17 cellular contexts compared by ENCODE assay signal in the genomic region with DNA sequence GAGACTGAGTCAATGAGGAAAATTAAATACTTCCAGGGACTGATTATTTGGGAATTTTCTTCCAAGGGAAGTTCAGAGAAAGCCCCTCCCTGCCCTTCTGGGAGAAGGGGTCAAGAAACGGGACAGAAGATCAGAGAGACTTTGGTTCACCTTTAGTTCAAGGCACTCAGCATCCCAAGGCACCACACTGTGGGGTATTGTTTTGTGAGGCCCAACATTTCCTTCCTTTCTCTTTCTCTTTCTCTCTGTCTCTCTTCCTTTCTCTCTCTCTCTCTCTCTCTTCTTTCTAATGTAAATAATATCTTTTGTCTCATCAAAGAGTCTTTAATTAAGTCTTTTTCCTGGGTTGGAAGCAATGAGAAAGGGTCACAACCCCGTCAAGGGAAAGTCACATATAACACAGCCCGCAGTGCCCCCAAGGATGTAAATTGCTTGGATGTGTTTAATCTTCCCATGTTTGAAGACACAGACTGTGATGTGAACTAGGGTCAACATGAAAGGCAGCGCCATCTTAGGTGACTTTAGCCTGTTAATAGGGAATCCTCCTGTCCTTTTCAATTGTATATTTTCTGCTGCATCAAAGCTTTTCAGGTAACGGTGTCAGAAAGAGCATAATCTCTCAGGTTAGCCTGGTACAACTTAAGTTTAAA.
"Had no signal": no experiment of that assay in that cellular context is flagged by ENCODE, and none has a peak within 500 bp of the region (broad histone marks: within the 10 kb centered on the region; RNA-seq: fewer than 3 reads in every experiment).

No MANE protein-coding gene starts in this region.

- H3K36me3 ChIP-seq: pancreas, thoracic aorta had no signal

- H3K27me3 ChIP-seq: pancreas had no signal

- H3K4me3 Mint-ChIP-seq: activated CD4-positive, alpha-beta memory T cell treated with anti-CD3 and anti-CD28 coated beads for 36 hours; activated CD8-positive, alpha-beta memory T cell treated with anti-CD3 and anti-CD28 coated beads, Interleukin-2, amount 10 ng/mL, durations not matched to agents 7 days and 5 days; activated naive CD4-positive, alpha-beta T cell treated with anti-CD3 and anti-CD28 coated beads, Interleukin-2, amount 10 ng/mL, durations not matched to agents 7 days and 5 days; dendritic cell treated with granulocyte-macrophage colony-stimulating factor and Interleukin-4, amounts not matched to agents 40 ng/mL and 50 ng/mL, for 4 days; effector memory CD8-positive, alpha-beta T cell; stimulated activated effector memory CD8-positive, alpha-beta T cell treated with anti-CD3 and anti-CD28 coated beads, Interleukin-12 subunit alpha, Interleukin-12 subunit beta, amount 100 ng/mL, for 72 hours had no signal

- H3K4me1 Mint-ChIP-seq: activated CD8-positive, alpha-beta memory T cell treated with anti-CD3 and anti-CD28 coated beads, Interleukin-2, amount 10 ng/mL, durations not matched to agents 7 days and 5 days; activated naive CD4-positive, alpha-beta T cell treated with anti-CD3 and anti-CD28 coated beads, Interleukin-2, amount 10 ng/mL, durations not matched to agents 7 days and 5 days; stimulated activated effector memory CD8-positive, alpha-beta T cell treated with anti-CD3 and anti-CD28 coated beads, Interleukin-12 subunit alpha, Interleukin-12 subunit beta, amount 100 ng/mL, for 72 hours had no signal

- H3K27ac Mint-ChIP-seq: activated CD4-positive, alpha-beta memory T cell treated with anti-CD3 and anti-CD28 coated beads for 36 hours; activated CD8-positive, alpha-beta memory T cell treated with anti-CD3 and anti-CD28 coated beads, Interleukin-2, amount 10 ng/mL, durations not matched to agents 7 days and 5 days; activated naive CD4-positive, alpha-beta T cell treated with anti-CD3 and anti-CD28 coated beads, Interleukin-2, amount 10 ng/mL, durations not matched to agents 7 days and 5 days; dendritic cell treated with granulocyte-macrophage colony-stimulating factor and Interleukin-4, amounts not matched to agents 40 ng/mL and 50 ng/mL, for 4 days; effector memory CD8-positive, alpha-beta T cell; stimulated activated effector memory CD8-positive, alpha-beta T cell treated with anti-CD3 and anti-CD28 coated beads, Interleukin-12 subunit alpha, Interleukin-12 subunit beta, amount 100 ng/mL, for 72 hours had no signal

- H3K27me3 Mint-ChIP-seq: activated CD4-positive, alpha-beta memory T cell treated with anti-CD3 and anti-CD28 coated beads for 36 hours; activated CD8-positive, alpha-beta memory T cell treated with anti-CD3 and anti-CD28 coated beads, Interleukin-2, amount 10 ng/mL, durations not matched to agents 7 days and 5 days; activated naive CD4-positive, alpha-beta T cell treated with anti-CD3 and anti-CD28 coated beads, Interleukin-2, amount 10 ng/mL, durations not matched to agents 7 days and 5 days; dendritic cell treated with granulocyte-macrophage colony-stimulating factor and Interleukin-4, amounts not matched to agents 40 ng/mL and 50 ng/mL, for 4 days; effector memory CD8-positive, alpha-beta T cell had no signal

- H3K27ac ChIP-seq: epithelial cell of prostate, pancreas, thoracic aorta had no signal

- ATAC-seq: activated CD8-positive, alpha-beta memory T cell treated with anti-CD3 and anti-CD28 coated beads, Interleukin-2, amount 10 ng/mL, durations not matched to agents 7 days and 5 days; effector memory CD8-positive, alpha-beta T cell; pancreas; stimulated activated effector memory CD8-positive, alpha-beta T cell treated with anti-CD3 and anti-CD28 coated beads, Interleukin-12 subunit alpha, Interleukin-12 subunit beta, amount 100 ng/mL, for 72 hours had no signal

- H3K9me3 ChIP-seq: pancreas, thoracic aorta had no signal

- H3K36me3 Mint-ChIP-seq: activated CD4-positive, alpha-beta memory T cell treated with anti-CD3 and anti-CD28 coated beads for 36 hours; activated CD8-positive, alpha-beta memory T cell treated with anti-CD3 and anti-CD28 coated beads, Interleukin-2, amount 10 ng/mL, durations not matched to agents 7 days and 5 days; activated naive CD4-positive, alpha-beta T cell treated with anti-CD3 and anti-CD28 coated beads, Interleukin-2, amount 10 ng/mL, durations not matched to agents 7 days and 5 days; stimulated activated effector memory CD8-positive, alpha-beta T cell treated with anti-CD3 and anti-CD28 coated beads, Interleukin-12 subunit alpha, Interleukin-12 subunit beta, amount 100 ng/mL, for 72 hours had no signal

- H3K4me3 ChIP-seq: pancreas, thoracic aorta had no signal

- H3K4me1 ChIP-seq: pancreas had no signal

- DNase-seq: activated CD4-positive, alpha-beta memory T cell treated with anti-CD3 and anti-CD28 coated beads for 36 hours; activated CD8-positive, alpha-beta memory T cell treated with anti-CD3 and anti-CD28 coated beads, Interleukin-2, amount 10 ng/mL, durations not matched to agents 7 days and 5 days; activated naive CD4-positive, alpha-beta T cell treated with anti-CD3 and anti-CD28 coated beads, Interleukin-2, amount 10 ng/mL, durations not matched to agents 7 days and 5 days; activated T-cell treated with anti-CD3 and anti-CD28 coated beads, Interleukin-2, amount 50 U/mL, for 1 hour; effector memory CD8-positive, alpha-beta T cell; head of caudate nucleus; kidney glomerular epithelial cell; mesenchymal stem cell; pancreas; stimulated activated CD4-positive, alpha-beta T cell treated with anti-CD3 and anti-CD28 coated beads, Interleukin-12 subunit alpha, Interleukin-12 subunit beta, amount 100 ng/mL, for 4 hours; stimulated activated CD4-positive, alpha-beta T cell treated with anti-CD3 and anti-CD28 coated beads, Interleukin-2, amount 100 ng/mL, for 24 hours; T-helper 1 cell; T1000 had no signal
